In genomic region chr1:21149862-21150432, GRCh38 we compare ENCODE assay signal across 9 cellular contexts. TPM values are rescaled to one million over a fixed set of nuclear protein-coding genes. Genes with fewer than 3 reads are reported as not detected.
DNase-seq lines count a peak whose midpoint lies in the region; ATAC-seq, FAIRE-seq and TF ChIP-seq lines count a peak whose summit lies in the region.
"Had no signal": no experiment of that assay in that cellular context is flagged by ENCODE, and none has a peak within 500 bp of the region (broad histone marks: within the 10 kb centered on the region; RNA-seq: fewer than 3 reads in every experiment).

No MANE protein-coding gene starts in this region.

- no peak overlapping the region for H3K4me3 ChIP-seq in bronchial epithelial cell (ENCODE audit: low read depth, low read length)
- no peak overlapping the region for H3K4me3 ChIP-seq in suprapubic skin

- CTCF ChIA-PET in activated CD8-positive, alpha-beta T cell treated with anti-CD3 and anti-CD28 coated beads, Interleukin-2, amount 10 ng/mL, durations not matched to agents 7 days and 5 days (lab: Charles Lee): interaction anchor here (1.7 kb wide), 1 partner anchor 13 kb away, joined by 4 read pairs; no protein-coding TSS in a partner anchor

- H3K4me3 Mint-ChIP-seq in activated CD8-positive, alpha-beta T cell treated with anti-CD3 and anti-CD28 coated beads, Interleukin-2, amount 10 ng/mL, durations not matched to agents 7 days and 5 days: no peak overlapping the region

- peak overlapping the region; percentile 69 for H3K27ac ChIP-seq in suprapubic skin
- H3K27ac ChIP-seq: KMS-11 had no signal

- H3K9me3 Mint-ChIP-seq in activated CD8-positive, alpha-beta T cell treated with anti-CD3 and anti-CD28 coated beads, Interleukin-2, amount 10 ng/mL, durations not matched to agents 7 days and 5 days (ENCODE audit: insufficient read depth): no peaks in the 10 kb centered on the region

- 44% methylated on average over 3 of the region's 3 CpGs for WGBS in suprapubic skin

- no peak for TF ChIP-seq EP300 in suprapubic skin (IDR thresholded peaks at IDR 0.05)

- TF ChIP-seq CTCF in bronchial epithelial cell (IDR thresholded peaks at IDR 0.05; ENCODE audit: insufficient read depth, low read length, severe bottlenecking): no peak
- no peak for TF ChIP-seq CTCF in suprapubic skin (IDR thresholded peaks at IDR 0.05)

- no peak for TF ChIP-seq POLR2A in suprapubic skin (IDR thresholded peaks at IDR 0.05)

- DNase-seq in HT-29 (ENCODE audit: low spot score): peak; percentile 51
- peak; percentile 79 for DNase-seq in bronchial epithelial cell (ENCODE audit: low read depth)
- peak; percentile 91 for DNase-seq in kidney tubule cell (ENCODE audit: low spot score)
- DNase-seq in suprapubic skin (ENCODE audit: low spot score in 2 of 2): no peak
- DNase-seq in activated CD8-positive, alpha-beta T cell treated with anti-CD3 and anti-CD28 coated beads, Interleukin-2, amount 10 ng/mL, durations not matched to agents 7 days and 5 days: no peak
- no peak for DNase-seq in occipital lobe (lab: John Stamatoyannopoulos, UW)

- no peak overlapping the region for H3K27ac Mint-ChIP-seq in activated CD8-positive, alpha-beta T cell treated with anti-CD3 and anti-CD28 coated beads, Interleukin-2, amount 10 ng/mL, durations not matched to agents 7 days and 5 days

- no peaks in the 10 kb centered on the region for H3K27me3 Mint-ChIP-seq in activated CD8-positive, alpha-beta T cell treated with anti-CD3 and anti-CD28 coated beads, Interleukin-2, amount 10 ng/mL, durations not matched to agents 7 days and 5 days (ENCODE audit: low read depth)

- H3K36me3 ChIP-seq in bronchial epithelial cell (ENCODE audit: control insufficient read depth, insufficient read depth, low read length): peaks cover 5% of the 10 kb centered on the region
- peaks cover 6% of the 10 kb centered on the region for H3K36me3 ChIP-seq in suprapubic skin

- POLR2A ChIA-PET in activated CD8-positive, alpha-beta T cell treated with anti-CD3 and anti-CD28 coated beads, Interleukin-2, amount 10 ng/mL, durations not matched to agents 7 days and 5 days (lab: Charles Lee): no interaction called here

- no peak for FAIRE-seq in bronchial epithelial cell (lab: Jason Lieb, UNC)

- H3K4me1 Mint-ChIP-seq in activated CD8-positive, alpha-beta T cell treated with anti-CD3 and anti-CD28 coated beads, Interleukin-2, amount 10 ng/mL, durations not matched to agents 7 days and 5 days (ENCODE audit: low read depth): no peaks in the 10 kb centered on the region

- H3K36me3 Mint-ChIP-seq in activated CD8-positive, alpha-beta T cell treated with anti-CD3 and anti-CD28 coated beads, Interleukin-2, amount 10 ng/mL, durations not matched to agents 7 days and 5 days (ENCODE audit: low read depth): peaks cover 13% of the 10 kb centered on the region

- peaks cover 19% of the 10 kb centered on the region for H3K4me1 ChIP-seq in suprapubic skin

- H3K27me3 ChIP-seq in bronchial epithelial cell (ENCODE audit: control insufficient read depth, insufficient read depth, low read length) (no peaks in the 10 kb centered on the region), suprapubic skin (no peaks in the 10 kb centered on the region)

- no peaks in the 10 kb centered on the region for H3K9me3 ChIP-seq in suprapubic skin

- ATAC-seq in activated CD8-positive, alpha-beta T cell treated with anti-CD3 and anti-CD28 coated beads, Interleukin-2, amount 10 ng/mL, durations not matched to agents 7 days and 5 days: no peak
- ATAC-seq in GM18868 (IDR thresholded peaks at IDR 0.05; ENCODE audit: unreplicated experiment) (no peak), HG02884 (IDR thresholded peaks at IDR 0.05; ENCODE audit: unreplicated experiment) (no peak)

RNA-seq across cellular contexts. Expression of gene EIF4G3, which starts 26.8 kb away (rescaled TPM):
- 29.4 and 65.3 TPM in 2 replicates for total RNA-seq in HT-29 (2014; rRNA removed; shearing (Covaris generic))
- total RNA-seq in bronchial epithelial cell (20.5 and 28.2 TPM in 2 replicates), suprapubic skin (10 to 100 TPM; 32.9 to 40.6 (median 39.5) TPM), occipital lobe (47.4 TPM)
- total RNA-seq in activated CD8-positive, alpha-beta T cell treated with anti-CD3 and anti-CD28 coated beads, Interleukin-2, amount 10 ng/mL, durations not matched to agents 7 days and 5 days: 10 to 100 TPM; 37.9 to 41.2 TPM

Comparison
In these comparisons a context has a peak if more than half of its experiments do, and no peak if none do; other contexts are left out.
1. DNase-seq: peak in HT-29 (single experiment), bronchial epithelial cell (single experiment) and kidney tubule cell (single experiment); none in suprapubic skin (0 of 2), activated CD8-positive, alpha-beta T cell treated with anti-CD3 and anti-CD28 coated beads, Interleukin-2, amount 10 ng/mL, durations not matched to agents 7 days and 5 days (single experiment) and occipital lobe (single experiment).